In the genomic region with DNA sequence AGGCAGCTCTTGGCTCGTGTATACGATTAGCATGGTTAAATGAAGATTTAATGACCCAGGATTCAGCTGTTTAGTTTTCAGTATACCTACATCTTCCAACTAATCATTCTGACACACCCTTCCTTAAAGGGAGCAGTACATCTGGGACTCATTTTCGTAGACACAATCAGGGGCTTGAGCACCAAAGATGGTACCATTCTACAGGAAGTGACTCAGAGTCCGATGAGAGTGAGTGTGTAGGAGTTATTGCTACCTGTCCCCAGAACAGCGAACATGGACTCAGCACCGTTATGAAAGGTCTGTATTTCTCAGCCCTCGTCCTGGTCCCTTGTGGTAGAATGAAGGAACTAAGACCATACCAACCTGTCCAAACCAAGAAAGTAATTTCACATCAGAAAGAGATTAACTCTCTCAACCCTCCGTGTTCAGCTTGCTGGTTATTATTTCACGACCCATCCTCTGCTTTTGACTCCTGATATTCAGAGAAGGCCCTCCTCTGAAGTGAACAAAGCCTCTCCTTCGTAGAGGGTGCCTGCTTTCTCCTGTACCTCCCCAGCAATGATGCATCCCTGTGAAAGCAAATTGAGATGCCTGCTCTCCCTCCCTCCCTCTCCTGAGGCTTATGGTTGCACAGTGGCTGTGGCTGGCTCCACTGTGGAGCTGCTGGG, we compare ENCODE assay signal across 22 cellular contexts.
"Had no signal": no experiment of that assay in that cellular context is flagged by ENCODE, and none has a peak within 500 bp of the region (broad histone marks: within the 10 kb centered on the region; RNA-seq: fewer than 3 reads in every experiment).

No MANE protein-coding gene starts in this region.

- H3K27ac Mint-ChIP-seq: activated CD4-positive, alpha-beta T cell treated with anti-CD3 and anti-CD28 coated beads, Interleukin-2, amount 10 ng/mL, durations not matched to agents 7 days and 5 days; activated CD8-positive, alpha-beta memory T cell treated with anti-CD3 and anti-CD28 coated beads, Interleukin-2, amount 10 ng/mL, durations not matched to agents 7 days and 5 days; activated CD8-positive, alpha-beta T cell treated with anti-CD3 and anti-CD28 coated beads for 36 hours; activated naive CD4-positive, alpha-beta T cell treated with anti-CD3 and anti-CD28 coated beads, Interleukin-2, amount 50 U/mL, for 24 hours; neural progenitor cell; T-cell; T-helper 2 cell treated with Interferon-gamma antibody and Interleukin-4, amounts not matched to agents 5 μg/mL and 100 μg/mL, for 36 hours had no signal

- H3K4me3 ChIP-seq: gastrocnemius medialis, neural progenitor cell, spleen, tibial artery had no signal

- H3K4me1 ChIP-seq: gastrocnemius medialis, neural progenitor cell, tibial artery had no signal

- H3K4me2 ChIP-seq: neural progenitor cell had no signal

- ATAC-seq: activated CD8-positive, alpha-beta memory T cell treated with anti-CD3 and anti-CD28 coated beads, Interleukin-2, amount 10 ng/mL, durations not matched to agents 7 days and 5 days; activated CD8-positive, alpha-beta T cell treated with anti-CD3 and anti-CD28 coated beads for 36 hours; gastrocnemius medialis; left cardiac atrium; stimulated activated naive CD8-positive, alpha-beta T cell treated with anti-CD3 and anti-CD28 coated beads, Interleukin-15, Interleukin-2, amounts not matched to agents 100 U/mL and 50 U/mL, for 24 hours; T-cell had no signal

- H3K9ac ChIP-seq: neural progenitor cell had no signal

- H3K36me3 Mint-ChIP-seq: activated CD8-positive, alpha-beta memory T cell treated with anti-CD3 and anti-CD28 coated beads, Interleukin-2, amount 10 ng/mL, durations not matched to agents 7 days and 5 days; activated naive CD4-positive, alpha-beta T cell treated with anti-CD3 and anti-CD28 coated beads, Interleukin-2, amount 50 U/mL, for 24 hours; T-cell had no signal

- H2AFZ ChIP-seq: neural progenitor cell had no signal

- H3K4me1 Mint-ChIP-seq: activated CD4-positive, alpha-beta T cell treated with anti-CD3 and anti-CD28 coated beads, Interleukin-2, amount 10 ng/mL, durations not matched to agents 7 days and 5 days; activated CD8-positive, alpha-beta memory T cell treated with anti-CD3 and anti-CD28 coated beads, Interleukin-2, amount 10 ng/mL, durations not matched to agents 7 days and 5 days; activated naive CD4-positive, alpha-beta T cell treated with anti-CD3 and anti-CD28 coated beads, Interleukin-2, amount 50 U/mL, for 24 hours; neural progenitor cell; T-cell had no signal

- H3K27me3 ChIP-seq: gastrocnemius medialis, tibial artery had no signal

- DNase-seq: activated CD4-positive, alpha-beta T cell treated with anti-CD3 and anti-CD28 coated beads, Interleukin-2, amount 10 ng/mL, durations not matched to agents 7 days and 5 days; activated CD4-positive, CD25-positive, alpha-beta regulatory T cell treated with anti-CD3 and anti-CD28 coated beads, Interleukin-2, amount 50 U/mL, for 72 hours; activated CD8-positive, alpha-beta memory T cell treated with anti-CD3 and anti-CD28 coated beads, Interleukin-2, amount 10 ng/mL, durations not matched to agents 7 days and 5 days; activated CD8-positive, alpha-beta T cell treated with anti-CD3 and anti-CD28 coated beads for 36 hours; activated gamma-delta T cell; activated T-cell treated with anti-CD3 and anti-CD28 coated beads for 4 hours; aorta; central memory CD4-positive, alpha-beta T cell; effector memory CD4-positive, alpha-beta T cell; gastrocnemius medialis; hippocampal formation; left cardiac atrium; posterior cingulate gyrus; spleen; stimulated activated CD4-positive, alpha-beta T cell treated with anti-CD3 and anti-CD28 coated beads, Interleukin-4, amount 100 ng/mL, for 1 hour; stimulated activated naive CD8-positive, alpha-beta T cell treated with anti-CD3 and anti-CD28 coated beads, Interleukin-15, Interleukin-2, amounts not matched to agents 100 U/mL and 50 U/mL, for 24 hours; T-cell; tibial artery; WERI-Rb-1 had no signal

- H3K27ac ChIP-seq: gastrocnemius medialis, neural progenitor cell, spleen, tibial artery, WERI-Rb-1 had no signal

- H3K36me3 ChIP-seq: gastrocnemius medialis, neural progenitor cell, spleen, tibial artery, WERI-Rb-1 had no signal

- H3K9me3 ChIP-seq: gastrocnemius medialis, spleen, tibial artery had no signal

- H3K4me3 Mint-ChIP-seq: activated CD4-positive, alpha-beta T cell treated with anti-CD3 and anti-CD28 coated beads, Interleukin-2, amount 10 ng/mL, durations not matched to agents 7 days and 5 days; activated CD8-positive, alpha-beta memory T cell treated with anti-CD3 and anti-CD28 coated beads, Interleukin-2, amount 10 ng/mL, durations not matched to agents 7 days and 5 days; activated CD8-positive, alpha-beta T cell treated with anti-CD3 and anti-CD28 coated beads for 36 hours; activated naive CD4-positive, alpha-beta T cell treated with anti-CD3 and anti-CD28 coated beads, Interleukin-2, amount 50 U/mL, for 24 hours; neural progenitor cell; T-cell; T-helper 2 cell treated with Interferon-gamma antibody and Interleukin-4, amounts not matched to agents 5 μg/mL and 100 μg/mL, for 36 hours had no signal

- H3K9me3 Mint-ChIP-seq: activated CD4-positive, alpha-beta T cell treated with anti-CD3 and anti-CD28 coated beads, Interleukin-2, amount 10 ng/mL, durations not matched to agents 7 days and 5 days; activated CD8-positive, alpha-beta T cell treated with anti-CD3 and anti-CD28 coated beads for 36 hours; activated naive CD4-positive, alpha-beta T cell treated with anti-CD3 and anti-CD28 coated beads, Interleukin-2, amount 50 U/mL, for 24 hours; T-cell; T-helper 2 cell treated with Interferon-gamma antibody and Interleukin-4, amounts not matched to agents 5 μg/mL and 100 μg/mL, for 36 hours had no signal
